Comparison of ENCODE assay signal across 9 cellular contexts in the genomic region with DNA sequence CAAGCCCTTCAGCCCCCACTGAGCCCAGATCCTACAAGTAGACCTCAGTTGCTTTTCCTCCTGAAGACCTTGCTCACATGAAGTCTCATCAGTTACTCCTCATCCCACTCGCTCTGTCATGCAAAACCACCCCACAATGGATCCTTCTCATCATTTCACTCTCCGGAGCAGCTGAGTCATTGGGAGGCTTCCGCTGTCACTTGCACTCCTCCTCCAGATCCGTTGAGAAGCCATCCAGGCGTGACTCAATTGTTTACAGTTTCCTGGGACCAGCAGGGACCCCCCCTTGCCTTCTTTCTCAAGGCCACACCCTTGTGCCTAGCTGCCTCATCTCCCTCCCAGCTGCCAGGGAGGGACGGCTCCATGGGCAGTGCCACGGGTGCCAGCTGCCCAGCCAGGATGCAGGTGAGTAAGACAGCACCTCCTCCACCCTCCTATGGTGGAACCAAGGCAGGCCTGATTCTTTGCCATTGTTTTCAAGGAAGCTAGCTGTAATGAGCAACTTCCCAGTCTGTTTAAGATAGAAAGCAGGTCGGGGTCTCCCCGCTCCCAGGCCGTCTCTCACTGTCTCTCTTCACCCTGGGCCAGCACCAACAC. TPM values are rescaled to one million over a fixed set of nuclear protein-coding genes. Genes with fewer than 3 reads are reported as not detected.
A peak's percentile ranks its signal among the peaks of the same experiment; 100 is the strongest.
DNase-seq lines count a peak whose midpoint lies in the region; ATAC-seq, FAIRE-seq and TF ChIP-seq lines count a peak whose summit lies in the region.
"Had no signal": no experiment of that assay in that cellular context is flagged by ENCODE, and none has a peak within 500 bp of the region (broad histone marks: within the 10 kb centered on the region; RNA-seq: fewer than 3 reads in every experiment).

No MANE protein-coding gene starts in this region.

- ATAC-seq in HG02884 (IDR thresholded peaks at IDR 0.05; ENCODE audit: unreplicated experiment) (no peak), GM21423 (IDR thresholded peaks at IDR 0.05; ENCODE audit: unreplicated experiment) (no peak)

- H3K36me3 ChIP-seq in BJ (ENCODE audit: control insufficient read depth, insufficient read depth, low read length) = no peaks in the 10 kb centered on the region

- H3K4me3 ChIP-seq in BJ (ENCODE audit: low read depth, low read length) (no peak overlapping the region), WI38 (ENCODE audit: low read depth, low read length) (peak overlapping the region; percentile 34), epithelial cell of proximal tubule (ENCODE audit: low read depth, low read length) (no peak overlapping the region)

- no peak for TF ChIP-seq CTCF in BJ (IDR thresholded peaks at IDR 0.05; ENCODE audit: insufficient read depth, low read depth, low read length)
- no peak for TF ChIP-seq CTCF in WI38 (IDR thresholded peaks at IDR 0.05; ENCODE audit: low read depth, low read length)
- no peak for TF ChIP-seq CTCF in epithelial cell of proximal tubule (conservative IDR thresholded peaks at IDR 0.05; ENCODE audit: low read depth, low read length)

- POLR2A ChIA-PET in BJ (lab: Charles Lee) = no interaction called here

- no peaks in the 10 kb centered on the region for H3K27me3 ChIP-seq in BJ (ENCODE audit: control insufficient read depth, insufficient read depth, low read length)

- DNase-seq in BJ (ENCODE audit: low read depth) = peak; percentile 51
- DNase-seq in HTR-8/SVneo (ENCODE audit: insufficient read length, low spot score) = peak; percentile 80
- peak; percentile 76 for DNase-seq in epithelial cell of proximal tubule (ENCODE audit: low read depth)
- peak; percentile 85 for DNase-seq in stimulated activated CD4-positive, alpha-beta T cell treated with anti-CD3 and anti-CD28 coated beads, Interleukin-1b, Interleukin-23, amount 100 ng/mL, for 48 hours
- DNase-seq in NCI-H2227 (lab: John Stamatoyannopoulos, UW; ENCODE audit: unreplicated experiment) = no peak

- FAIRE-seq in HTR-8/SVneo (lab: Jason Lieb, UNC) = peak; percentile 89
- FAIRE-seq: endometrium had no signal

- CTCF ChIA-PET in BJ (lab: Yijun Ruan, JAX) = interaction anchor here (0.8 to 1.0 kb wide), 2 partner anchors 9 to 79 kb away, joined by 3 read pairs; no protein-coding TSS in a partner anchor

RNA-seq across cellular contexts. Expression of a gene that starts 16.3 kb away (rescaled TPM):
- not detected in 2 replicates for polyA plus RNA-seq in BJ (2011; rRNA removed)
- not detected in 2 replicates for polyA minus RNA-seq in BJ (2011; rRNA and poly(A)+ RNA removed)
- total RNA-seq in epithelial cell of proximal tubule = not detected in 2 replicates

RNA-seq across cellular contexts. Expression of a gene that starts 44.0 kb away (rescaled TPM):
- polyA plus RNA-seq in BJ (2011; rRNA removed) = 524 and 885 TPM in 2 replicates
- 186 and 267 TPM in 2 replicates for polyA minus RNA-seq in BJ (2011; rRNA and poly(A)+ RNA removed)
- 120 and 169 TPM in 2 replicates for total RNA-seq in epithelial cell of proximal tubule
